Comparison of ENCODE assay signal across 26 cellular contexts in the genomic region with DNA sequence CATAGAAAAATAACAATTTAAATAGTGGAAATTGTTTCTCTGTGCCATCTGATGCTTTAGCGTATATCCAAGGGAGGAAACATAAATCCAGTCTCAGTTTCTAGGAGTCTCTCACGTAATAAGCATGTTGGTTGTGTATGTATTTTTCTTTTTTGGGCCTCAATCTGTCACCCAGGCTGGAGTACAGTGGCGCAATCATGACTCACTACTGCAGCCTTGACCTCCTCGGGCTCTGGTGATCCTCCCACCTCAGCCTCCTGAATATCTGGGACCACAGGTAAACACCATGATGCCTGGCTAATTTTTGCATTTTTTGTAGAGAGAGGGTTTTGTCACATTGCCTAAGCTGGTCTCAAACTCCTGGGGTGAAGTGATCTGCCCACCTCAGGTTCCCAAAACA.
DNase-seq lines count a peak whose midpoint lies in the region; ATAC-seq, FAIRE-seq and TF ChIP-seq lines count a peak whose summit lies in the region.
"Had no signal": no experiment of that assay in that cellular context is flagged by ENCODE, and none has a peak within 500 bp of the region (broad histone marks: within the 10 kb centered on the region; RNA-seq: fewer than 3 reads in every experiment).

No MANE protein-coding gene starts in this region.

- intact Hi-C loops in adrenal gland (cut with DNase I) = no loop called here
- intact Hi-C loops in HepG2 (cut with micrococcal nuclease; ENCODE audit: unreplicated experiment) = no loop called here

- H3K4me3 ChIP-seq in adrenal gland (no peak overlapping the region), HepG2 (replicated peaks in 1 of 3; ENCODE audit: insufficient read depth in 1 of 3, low read depth in 2 of 3, low read length in 3 of 3) (no peak overlapping the region)
- H3K4me3 ChIP-seq: left lung, upper lobe of right lung had no signal

- ATAC-seq in HepG2 (no peak; the same call in none of the 3 replicates), HG02973 (IDR thresholded peaks at IDR 0.05; ENCODE audit: unreplicated experiment) (no peak), GM18498 (IDR thresholded peaks at IDR 0.05; ENCODE audit: unreplicated experiment) (no peak)
- ATAC-seq: left lung, natural killer cell, Right ventricle myocardium inferior, upper lobe of right lung had no signal

- no peaks in the 10 kb centered on the region for H3K9me3 ChIP-seq in adrenal gland (replicated peaks in 1 of 3)
- H3K9me3 ChIP-seq in HepG2 (ENCODE audit: low read length) = no peaks in the 10 kb centered on the region
- H3K9me3 ChIP-seq: left lung, upper lobe of right lung had no signal

- peak; percentile 56 for FAIRE-seq in HepG2 (lab: Jason Lieb, UNC)
- FAIRE-seq: H54, small intestine had no signal

- in situ Hi-C loops in HepG2 (cut with HindIII; ENCODE audit: extremely low pct_ligation_motif_present, low pct_unique_long_range_greater_than_20kb) = no loop called here

- CTCF ChIA-PET in HepG2 (lab: Yijun Ruan, JAX; ENCODE audit: low intra/inter-chr PET ratio, low total read pairs) = no interaction called here

- no peak for TF ChIP-seq RAD21 in HepG2 (CRISPR knock-in tag; IDR thresholded peaks at IDR 0.05)

- H4K20me1 ChIP-seq in HepG2 (ENCODE audit: insufficient read depth, low read length) = no peaks in the 10 kb centered on the region

- H3K4me1 ChIP-seq in adrenal gland (replicated peaks in 1 of 2) (peaks cover 0 to 7% of the 10 kb centered on the region in 2 donors), HepG2 (ENCODE audit: insufficient read depth, low read length) (peaks cover 13% of the 10 kb centered on the region)
- H3K4me1 ChIP-seq: left lung, upper lobe of right lung had no signal

- 63 to 71% (median 65%) methylated on average over 4 of the region's 4 CpGs for WGBS in adrenal gland, 4 donors
- 8% methylated on average over 4 of the region's 4 CpGs for WGBS in HepG2 (ENCODE audit: low lambda C conversion rate)

- H3K27ac ChIP-seq in adrenal gland (no peak overlapping the region), HepG2 (ENCODE audit: extremely low read length, insufficient read depth, low read length) (no peak overlapping the region)
- H3K27ac ChIP-seq: left lung, upper lobe of right lung had no signal

- H3K27me3 ChIP-seq in adrenal gland (no peaks in the 10 kb centered on the region), HepG2 (ENCODE audit: control insufficient read depth in 1 of 2, insufficient read depth in 2 of 2, low read length in 2 of 2) (no peaks in the 10 kb centered on the region)
- H3K27me3 ChIP-seq: left lung, upper lobe of right lung had no signal

- H3K79me2 ChIP-seq in HepG2 (ENCODE audit: insufficient read depth, low read length) = no peaks in the 10 kb centered on the region

- no peak for TF ChIP-seq POLR2A in adrenal gland (IDR thresholded peaks at IDR 0.05)
- no peak for TF ChIP-seq POLR2A in HepG2 (IDR thresholded peaks at IDR 0.05; ENCODE audit: insufficient read depth in 1 of 2, low read depth in 2 of 2, low read length in 2 of 2)

- TF ChIP-seq CTCF in adrenal gland (IDR thresholded peaks at IDR 0.05) = no peak
- no peak for TF ChIP-seq CTCF in HepG2 (CRISPR knock-in tag; IDR thresholded peaks at IDR 0.05)

- no peak overlapping the region for H3K9ac ChIP-seq in HepG2 (ENCODE audit: insufficient read depth, low read depth, low read length)

- DNase-seq in Daoy (ENCODE audit: low read depth) (peak; percentile 5), M059J (ENCODE audit: low read depth) (peak; percentile 3), adrenal gland (peak; percentile 35 to 65 (median 53)), HepG2 (ENCODE audit: low spot score) (peak; percentile 44), retina (no peak)
- DNase-seq in central memory CD4-positive, alpha-beta T cell = no peak
- DNase-seq: activated CD4-positive, alpha-beta memory T cell treated with anti-CD3 and anti-CD28 coated beads for 36 hours; activated effector memory CD4-positive, alpha-beta T cell treated with Interleukin-2 at 50 U/mL for 16 hours; activated naive CD8-positive, alpha-beta T cell treated with anti-CD3 and anti-CD28 coated beads for 36 hours; activated T-cell treated with anti-CD3 and anti-CD28 coated beads for 4 hours; CD4-positive, CD25-positive, alpha-beta regulatory T cell; DMS 273 treated with DMSO at 0.1 percent for 48 hours; GF-D8; hypothalamus; left lung; natural killer cell; NCI-H1436 treated with DMSO at 0.1 percent for 48 hours; NCI-H2171 treated with DMSO at 0.1 percent for 48 hours; NCI-H526 treated with DMSO at 0.1 percent for 48 hours; stimulated activated CD4-positive, alpha-beta T cell treated with anti-CD3 and anti-CD28 coated beads, Interleukin-1b, Interleukin-23, amount 100 ng/mL, for 48 hours; upper lobe of right lung had no signal

- POLR2A ChIA-PET in HepG2 (lab: Yijun Ruan, JAX) = interaction anchor here (0.6 kb wide), 1 partner anchor 125 kb away, joined by 3 read pairs; no protein-coding TSS in a partner anchor

- TF ChIP-seq EP300 in HepG2 (IDR thresholded peaks at IDR 0.05; ENCODE audit: low read depth in 2 of 2, low read length in 2 of 2) = no peak
- no peak for TF ChIP-seq EP300 in HepG2 (CRISPR knock-in tag; IDR thresholded peaks at IDR 0.05; ENCODE audit: borderline replicate concordance)

- no peak overlapping the region for H3K4me2 ChIP-seq in HepG2 (ENCODE audit: low read depth, low read length)

- no TSS peak for BruUV-seq in HepG2 (replicated peaks; lab: Mats Ljungman, UMichigan)

- H3K36me3 ChIP-seq in adrenal gland (replicated peaks in 1 of 2) (peaks cover 0 to 19% of the 10 kb centered on the region in 2 donors), HepG2 (replicated peaks in 1 of 2; ENCODE audit: control insufficient read depth in 1 of 2, insufficient read depth in 2 of 2, low read length in 2 of 2) (no peaks in the 10 kb centered on the region)

- no peak overlapping the region for H2AFZ ChIP-seq in HepG2 (ENCODE audit: low read length)

TF ChIP-seq in HepG2, 621 proteins besides CTCF, POLR2A, EP300 and RAD21 (continues in another document):
- TF ChIP-seq SIX1 (CRISPR knock-in tag; IDR thresholded peaks at IDR 0.05; ENCODE audit: borderline replicate concordance) (no peak), TBX3 (IDR thresholded peaks at IDR 0.05; ENCODE audit: borderline replicate concordance) (peak; percentile 4; the same call in 1 of the 2 replicates), PHF21A (CRISPR knock-in tag; IDR thresholded peaks at IDR 0.05) (peak; percentile 20; the same call in 1 of the 2 replicates), JUNB (CRISPR knock-in tag; IDR thresholded peaks at IDR 0.05; ENCODE audit: borderline replicate concordance) (peak; percentile 86), ZSCAN31 (CRISPR knock-in tag; IDR thresholded peaks at IDR 0.05; ENCODE audit: low read depth) (no peak), AKAP8 (CRISPR knock-in tag; IDR thresholded peaks at IDR 0.05) (no peak), POGZ (CRISPR knock-in tag; IDR thresholded peaks at IDR 0.05) (peak; percentile 87), PHF8 (CRISPR knock-in tag; IDR thresholded peaks at IDR 0.05) (no peak), ZNF678 (CRISPR knock-in tag; IDR thresholded peaks at IDR 0.05) (no peak), ZNF33B (CRISPR knock-in tag; IDR thresholded peaks at IDR 0.05) (no peak), FOXK1 (CRISPR knock-in tag; IDR thresholded peaks at IDR 0.05; ENCODE audit: borderline replicate concordance, low read depth) (0 out of 2 replicates have a peak, but pooled peaks have one; percentile 24), NFIB (CRISPR knock-in tag; IDR thresholded peaks at IDR 0.05; ENCODE audit: borderline replicate concordance) (no peak), PHF5A (CRISPR knock-in tag; IDR thresholded peaks at IDR 0.05; ENCODE audit: low read depth, unreplicated experiment) (no peak)
- TF ChIP-seq, protein P1, sequence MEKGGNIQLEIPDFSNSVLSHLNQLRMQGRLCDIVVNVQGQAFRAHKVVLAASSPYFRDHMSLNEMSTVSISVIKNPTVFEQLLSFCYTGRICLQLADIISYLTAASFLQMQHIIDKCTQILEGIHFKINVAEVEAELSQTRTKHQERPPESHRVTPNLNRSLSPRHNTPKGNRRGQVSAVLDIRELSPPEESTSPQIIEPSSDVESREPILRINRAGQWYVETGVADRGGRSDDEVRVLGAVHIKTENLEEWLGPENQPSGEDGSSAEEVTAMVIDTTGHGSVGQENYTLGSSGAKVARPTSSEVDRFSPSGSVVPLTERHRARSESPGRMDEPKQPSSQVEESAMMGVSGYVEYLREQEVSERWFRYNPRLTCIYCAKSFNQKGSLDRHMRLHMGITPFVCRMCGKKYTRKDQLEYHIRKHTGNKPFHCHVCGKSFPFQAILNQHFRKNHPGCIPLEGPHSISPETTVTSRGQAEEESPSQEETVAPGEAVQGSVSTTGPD (CRISPR knock-in tag; IDR thresholded peaks at IDR 0.05) = no peak

Comparison
In these comparisons a context has a peak if more than half of its experiments do, and no peak if none do; other contexts are left out.
1. DNase-seq: peak in Daoy (single experiment), M059J (single experiment), adrenal gland (7 of 7) and HepG2 (single experiment); none in central memory CD4-positive, alpha-beta T cell (single experiment) and retina (single experiment).